8 cellular contexts compared by ENCODE assay signal in genomic region chr5:1801954-1802295, GRCh38. TPM values are rescaled to one million over a fixed set of nuclear protein-coding genes. Genes with fewer than 3 reads are reported as not detected.
DNase-seq lines count a peak whose midpoint lies in the region; ATAC-seq and TF ChIP-seq lines count a peak whose summit lies in the region.

No MANE protein-coding gene starts in this region.

- POLR2A ChIA-PET in activated CD4-positive, alpha-beta T cell treated with anti-CD3 and anti-CD28 coated beads for 36 hours (lab: Charles Lee): no interaction called here
- POLR2A ChIA-PET in PC-3 (lab: Charles Lee; ENCODE audit: unreplicated experiment): no interaction called here

- peak overlapping the region; percentile 95 for H3K4me2 ChIP-seq in PC-3 (ENCODE audit: low read length)
- peak overlapping the region; percentile 76 for H3K4me2 ChIP-seq in neuronal stem cell (ENCODE audit: insufficient read depth, low read length, poor library complexity, severe bottlenecking)

- H3K36me3 ChIP-seq in PC-3 (ENCODE audit: low read depth, low read length) (peaks cover 57% of the 10 kb centered on the region), neuronal stem cell (replicated peaks in 1 of 2; ENCODE audit: control insufficient read depth in 2 of 2, insufficient read depth in 2 of 2, low read length in 2 of 2) (peaks cover 44 to 66% of the 10 kb centered on the region in 2 donors)

- TSS peak; percentile 24 for BruUV-seq in PC-3 (replicated peaks; lab: Mats Ljungman, UMichigan)

- no peak overlapping the region for H3K14ac ChIP-seq in neuronal stem cell (ENCODE audit: low read length)

- no peak overlapping the region for H4K8ac ChIP-seq in neuronal stem cell (ENCODE audit: low read depth, low read length)

- H3K27ac Mint-ChIP-seq in activated CD4-positive, alpha-beta T cell treated with anti-CD3 and anti-CD28 coated beads for 36 hours: peak overlapping the region; percentile 80
- peak overlapping the region; percentile 76 for H3K27ac Mint-ChIP-seq in endothelial cell (ENCODE audit: unreplicated experiment)

- H2BK12ac ChIP-seq in neuronal stem cell (ENCODE audit: low read length): no peak overlapping the region

- TF ChIP-seq CTCF in PC-3 (conservative IDR thresholded peaks at IDR 0.05; ENCODE audit: low read depth, low read length): no peak
- no peak for TF ChIP-seq CTCF in endothelial cell (IDR thresholded peaks at IDR 0.05; ENCODE audit: unreplicated experiment)

- H2BK15ac ChIP-seq in neuronal stem cell (ENCODE audit: low read length): no peak overlapping the region

- H2AFZ ChIP-seq in PC-3 (ENCODE audit: low read length) (peak overlapping the region; percentile 82), neuronal stem cell (ENCODE audit: low read length) (peak overlapping the region; percentile 90)

- peak overlapping the region; percentile 93 for H2BK5ac ChIP-seq in neuronal stem cell (ENCODE audit: low read length)

- H3K9ac ChIP-seq in PC-3 (ENCODE audit: low read length) (peak overlapping the region; percentile 97), neuronal stem cell (ENCODE audit: low read depth, low read length, poor library complexity) (peak overlapping the region; percentile 63)

- H3K4me1 ChIP-seq in PC-3 (ENCODE audit: insufficient read depth, low read length) (peaks cover 25% of the 10 kb centered on the region), neuronal stem cell (ENCODE audit: control insufficient read depth in 2 of 2, insufficient read depth in 1 of 2, low read depth in 1 of 2, low read length in 2 of 2) (peaks cover 5 to 7% of the 10 kb centered on the region in 2 donors)

- peak overlapping the region; percentile 60 for H3K27ac ChIP-seq in PC-3 (ENCODE audit: low read length)
- no peak overlapping the region for H3K27ac ChIP-seq in neuronal stem cell (replicated peaks; ENCODE audit: low read length)

- H4K91ac ChIP-seq in neuronal stem cell (ENCODE audit: low read depth, low read length, poor library complexity): no peak overlapping the region

- no peak overlapping the region for H3K23ac ChIP-seq in neuronal stem cell (ENCODE audit: low read depth, low read length, poor library complexity)

- no peak overlapping the region for H2BK120ac ChIP-seq in neuronal stem cell (ENCODE audit: low read depth, low read length)

- no peak overlapping the region for H2AK5ac ChIP-seq in neuronal stem cell (ENCODE audit: low read depth, low read length)

- H3K4me3 Mint-ChIP-seq in activated CD4-positive, alpha-beta T cell treated with anti-CD3 and anti-CD28 coated beads for 36 hours: peak overlapping the region; percentile 94
- H3K4me3 Mint-ChIP-seq in endothelial cell (ENCODE audit: unreplicated experiment): peak overlapping the region; percentile 93

- H3K4me3 ChIP-seq in PC-3 (ENCODE audit: low read length) (peak overlapping the region; percentile 97), neuronal stem cell (ENCODE audit: low read length in 2 of 2) (peak overlapping the region; percentile 90 to 99)

- H3K79me2 ChIP-seq in PC-3 (ENCODE audit: low read length): peaks cover 96% of the 10 kb centered on the region

- peaks cover 12% of the 10 kb centered on the region; the same call in 1 of the 2 replicates for H4K20me1 ChIP-seq in PC-3 (ENCODE audit: low read length)

- no peaks in the 10 kb centered on the region for H3K9me3 ChIP-seq in PC-3 (ENCODE audit: low read length)
- peaks cover 0 to 6% of the 10 kb centered on the region in 2 donors for H3K9me3 ChIP-seq in neuronal stem cell (replicated peaks in 1 of 2; ENCODE audit: control insufficient read depth in 2 of 2, insufficient read depth in 1 of 2, low read depth in 1 of 2, low read length in 2 of 2)

- ATAC-seq in activated CD4-positive, alpha-beta T cell treated with anti-CD3 and anti-CD28 coated beads for 36 hours: no peak
- ATAC-seq in PC-3 (no peak), HG02840 (IDR thresholded peaks at IDR 0.05; ENCODE audit: low FRiP score, unreplicated experiment) (no peak), HG02588 (IDR thresholded peaks at IDR 0.05; ENCODE audit: unreplicated experiment) (no peak)

- H3K36me3 Mint-ChIP-seq in activated CD4-positive, alpha-beta T cell treated with anti-CD3 and anti-CD28 coated beads for 36 hours (ENCODE audit: low read depth): peaks cover 64% of the 10 kb centered on the region
- peaks cover 21% of the 10 kb centered on the region for H3K36me3 Mint-ChIP-seq in endothelial cell (ENCODE audit: low read depth, unreplicated experiment)

- no peaks in the 10 kb centered on the region for H3K9me3 Mint-ChIP-seq in activated CD4-positive, alpha-beta T cell treated with anti-CD3 and anti-CD28 coated beads for 36 hours (ENCODE audit: low read depth)
- H3K9me3 Mint-ChIP-seq in endothelial cell (ENCODE audit: unreplicated experiment): no peaks in the 10 kb centered on the region

- H3K27me3 ChIP-seq in PC-3 (ENCODE audit: low read length): no peaks in the 10 kb centered on the region
- H3K27me3 ChIP-seq in neuronal stem cell (ENCODE audit: control insufficient read depth in 3 of 3, insufficient read depth in 3 of 3, low read depth in 1 of 3, low read length in 3 of 3): no peaks in the 10 kb centered on the region

- no peaks in the 10 kb centered on the region for H3F3A ChIP-seq in PC-3 (ENCODE audit: low read length, unreplicated experiment)

- no peaks in the 10 kb centered on the region for H3K27me3 Mint-ChIP-seq in activated CD4-positive, alpha-beta T cell treated with anti-CD3 and anti-CD28 coated beads for 36 hours
- H3K27me3 Mint-ChIP-seq in endothelial cell (ENCODE audit: unreplicated experiment): peaks cover 5% of the 10 kb centered on the region

- WGBS in neuronal stem cell (ENCODE audit: extremely low coverage in 2 of 2, insufficient read length in 2 of 2, insufficient replicate concordance in 1 of 2), 2 donors: no CpG with 5 or more reads among the region's 7 CpGs

- intact Hi-C loops in activated CD4-positive, alpha-beta T cell treated with anti-CD3 and anti-CD28 coated beads for 36 hours (cut with DNase I, micrococcal nuclease): loop anchor here in 1 of 2 experiments (5.0 kb wide), 1 partner anchor 1585 kb away; the partner anchor contains the start of genes CCDC127 and SDHA
- intact Hi-C loops in PC-3 (cut with micrococcal nuclease): loop anchor here (2.0 kb wide), 1 partner anchor 29 kb away; no protein-coding TSS in a partner anchor

- H3K4ac ChIP-seq in neuronal stem cell (ENCODE audit: low read length): no peak overlapping the region

- peaks cover 14% of the 10 kb centered on the region for H3K79me1 ChIP-seq in neuronal stem cell (ENCODE audit: low read depth, low read length)

- peaks cover 48% of the 10 kb centered on the region for H3K4me1 Mint-ChIP-seq in activated CD4-positive, alpha-beta T cell treated with anti-CD3 and anti-CD28 coated beads for 36 hours
- peaks cover 11% of the 10 kb centered on the region for H3K4me1 Mint-ChIP-seq in endothelial cell (ENCODE audit: unreplicated experiment)

- CTCF ChIA-PET in activated CD4-positive, alpha-beta T cell treated with anti-CD3 and anti-CD28 coated beads for 36 hours (lab: Charles Lee): interaction anchor here (1.6 to 2.1 kb wide), 2 partner anchors 9 to 18 kb away, joined by 4 to 10 read pairs; no protein-coding TSS in a partner anchor
- CTCF ChIA-PET in PC-3 (lab: Charles Lee): no interaction called here

- DNase-seq in activated CD4-positive, alpha-beta T cell treated with anti-CD3 and anti-CD28 coated beads for 36 hours: no peak
- no peak for DNase-seq in activated CD4-positive, alpha-beta T cell treated with anti-CD3 and anti-CD28 coated beads for 4 hours
- DNase-seq in PC-3 (peak; percentile 25), endothelial cell (ENCODE audit: low spot score) (no peak), neuronal stem cell (ENCODE audit: low spot score) (no peak), SHP77 treated with DMSO at 0.1 percent for 48 hours (lab: John Stamatoyannopoulos, UW) (no peak)

- no peak overlapping the region for H3K18ac ChIP-seq in neuronal stem cell (ENCODE audit: low read length)

- H3K9me2 ChIP-seq in PC-3 (replicated peaks; ENCODE audit: low read length): no peaks in the 10 kb centered on the region

RNA-seq across cellular contexts. Expression of gene NDUFS6, which starts 0.7 kb away (rescaled TPM):
- 10 to 100 TPM; 18.8 to 37.1 TPM for total RNA-seq in activated CD4-positive, alpha-beta T cell treated with anti-CD3 and anti-CD28 coated beads for 36 hours
- total RNA-seq in PC-3 (2014; rRNA removed) (104 and 144 TPM in 2 replicates), endothelial cell (ENCODE audit: unreplicated experiment) (31.0 TPM)
- 149 TPM for polyA plus RNA-seq in neuronal stem cell (2013, experiment 1 of 2)
- 147 TPM for polyA plus RNA-seq in neuronal stem cell (2013, experiment 2 of 2)

RNA-seq across cellular contexts. Expression of gene MRPL36, which starts 2.3 kb away (rescaled TPM):
- 10 to 100 TPM; 51.4 to 64.9 TPM for total RNA-seq in activated CD4-positive, alpha-beta T cell treated with anti-CD3 and anti-CD28 coated beads for 36 hours
- total RNA-seq in PC-3 (2014; rRNA removed) (91.9 and 116 TPM in 2 replicates), endothelial cell (ENCODE audit: unreplicated experiment) (32.5 TPM)
- 54.5 TPM for polyA plus RNA-seq in neuronal stem cell (2013, experiment 1 of 2)
- 56.1 TPM for polyA plus RNA-seq in neuronal stem cell (2013, experiment 2 of 2)
